ENCODE assay signal across 8 cellular contexts in genomic region chr4:109303141-109303499, GRCh38. TPM values are rescaled to one million over a fixed set of nuclear protein-coding genes. Genes with fewer than 3 reads are reported as not detected.
DNase-seq lines count a peak whose midpoint lies in the region; ATAC-seq and TF ChIP-seq lines count a peak whose summit lies in the region.

No MANE protein-coding gene starts in this region.

- no peaks in the 10 kb centered on the region for H3K9me3 Mint-ChIP-seq in activated T-cell treated with anti-CD3 and anti-CD28 coated beads, Interleukin-2, amount 50 U/mL, for 72 hours
- H3K9me3 Mint-ChIP-seq in MCF 10A (ENCODE audit: unreplicated experiment): no peaks in the 10 kb centered on the region
- H3K9me3 Mint-ChIP-seq in type B pancreatic cell: no peaks in the 10 kb centered on the region

- no TSS peak for BruUV-seq in MCF 10A (replicated peaks; lab: Mats Ljungman, UMichigan)

- H3K4me3 ChIP-seq in right lobe of liver: peak overlapping the region; percentile 38 to 51 (median 47)

- TF ChIP-seq POLR2A in right lobe of liver (IDR thresholded peaks at IDR 0.05): no peak

- no peaks in the 10 kb centered on the region for H3K9me3 ChIP-seq in right lobe of liver

- H3K4me1 Mint-ChIP-seq in activated T-cell treated with anti-CD3 and anti-CD28 coated beads, Interleukin-2, amount 50 U/mL, for 72 hours (ENCODE audit: low read depth): peaks cover 16% of the 10 kb centered on the region
- H3K4me1 Mint-ChIP-seq in MCF 10A (ENCODE audit: insufficient read depth, unreplicated experiment): peaks cover 6% of the 10 kb centered on the region
- peaks cover 4% of the 10 kb centered on the region for H3K4me1 Mint-ChIP-seq in type B pancreatic cell (ENCODE audit: unreplicated experiment)

- CTCF ChIA-PET in MCF 10A (lab: Yijun Ruan, JAX): interaction anchor here (1.3 kb wide), 1 partner anchor 469 kb away, joined by 3 read pairs; no protein-coding TSS in a partner anchor

- peaks cover 0 to 8% of the 10 kb centered on the region in 2 donors for H3K27me3 ChIP-seq in right lobe of liver

- H3K4me3 Mint-ChIP-seq in activated T-cell treated with anti-CD3 and anti-CD28 coated beads, Interleukin-2, amount 50 U/mL, for 72 hours: peak overlapping the region; percentile 84 to 90
- H3K4me3 Mint-ChIP-seq in MCF 10A (ENCODE audit: unreplicated experiment): peak overlapping the region; percentile 13
- peak overlapping the region; percentile 89 for H3K4me3 Mint-ChIP-seq in type B pancreatic cell

- peaks cover 0 to 15% (median 0%) of the 10 kb centered on the region in 4 donors for H3K4me1 ChIP-seq in right lobe of liver

- H3K36me3 Mint-ChIP-seq in activated T-cell treated with anti-CD3 and anti-CD28 coated beads, Interleukin-2, amount 50 U/mL, for 72 hours (ENCODE audit: insufficient read depth in 2 of 2): peaks cover 2% of the 10 kb centered on the region in 2 donors
- H3K36me3 Mint-ChIP-seq in MCF 10A (ENCODE audit: insufficient read depth, unreplicated experiment) (no peaks in the 10 kb centered on the region), type B pancreatic cell (no peaks in the 10 kb centered on the region)

- no peak for ATAC-seq in activated T-cell treated with anti-CD3 and anti-CD28 coated beads, Interleukin-2, amount 50 U/mL, for 72 hours (replicated peaks in 1 of 2)
- peak; percentile 38 to 49 (median 44) for ATAC-seq in right lobe of liver

- WGBS in right lobe of liver (ENCODE audit: insufficient coverage, low coverage, low lambda C conversion rate, missing lambda C conversion rate): 5% methylated on average over 8 of the region's 10 CpGs

- H3K27ac Mint-ChIP-seq in activated T-cell treated with anti-CD3 and anti-CD28 coated beads, Interleukin-2, amount 50 U/mL, for 72 hours: no peak overlapping the region
- no peak overlapping the region for H3K27ac Mint-ChIP-seq in MCF 10A (ENCODE audit: low read depth, unreplicated experiment)
- peak overlapping the region; percentile 52 for H3K27ac Mint-ChIP-seq in type B pancreatic cell

- DNase-seq in activated T-cell treated with anti-CD3 and anti-CD28 coated beads, Interleukin-2, amount 50 U/mL, for 72 hours: no peak
- no peak for DNase-seq in activated T-cell treated with anti-CD3 and anti-CD28 coated beads for 4 hours
- DNase-seq in MCF 10A (ENCODE audit: unreplicated experiment): no peak
- no peak for DNase-seq in right lobe of liver
- no peak for DNase-seq in type B pancreatic cell (ENCODE audit: extremely low spot score, unreplicated experiment)
- DNase-seq in GF-D8 (lab: John Stamatoyannopoulos, UW): no peak
- no peak for DNase-seq in NCI-H1092 treated with DMSO at 0.1 percent for 48 hours (lab: John Stamatoyannopoulos, UW)
- DNase-seq in stimulated activated CD4-positive, alpha-beta T cell treated with anti-CD3 and anti-CD28 coated beads, Interleukin-12 subunit alpha, Interleukin-12 subunit beta, amount 100 ng/mL, for 4 hours: no peak

- H3K36me3 ChIP-seq in right lobe of liver: no peaks in the 10 kb centered on the region

- peaks cover 64% of the 10 kb centered on the region for H3K27me3 Mint-ChIP-seq in activated T-cell treated with anti-CD3 and anti-CD28 coated beads, Interleukin-2, amount 50 U/mL, for 72 hours (ENCODE audit: low read depth)
- peaks cover 22% of the 10 kb centered on the region for H3K27me3 Mint-ChIP-seq in MCF 10A (ENCODE audit: insufficient read depth, unreplicated experiment)
- H3K27me3 Mint-ChIP-seq in type B pancreatic cell: peaks cover 68% of the 10 kb centered on the region

- intact Hi-C loops in MCF 10A (cut with micrococcal nuclease): no loop called here
- intact Hi-C loops in right lobe of liver (cut with DNase I): no loop called here

- H3K27ac ChIP-seq in right lobe of liver: no peak overlapping the region

- no peak for TF ChIP-seq CTCF in MCF 10A (IDR thresholded peaks at IDR 0.05; ENCODE audit: unreplicated experiment)
- TF ChIP-seq CTCF in right lobe of liver (IDR thresholded peaks at IDR 0.05): no peak
- no peak for TF ChIP-seq CTCF in type B pancreatic cell (conservative IDR thresholded peaks at IDR 0.05)

- POLR2A ChIA-PET in MCF 10A (lab: Yijun Ruan, JAX): interaction anchor here (0.5 to 0.6 kb wide), 2 partner anchors 651 to 1685 kb away, joined by 3 read pairs; no protein-coding TSS in a partner anchor

RNA-seq across cellular contexts. Expression of gene COL25A1, which starts 0.7 kb away (rescaled TPM):
- under 1 TPM; 0.05 to 0.14 TPM for total RNA-seq in activated T-cell treated with anti-CD3 and anti-CD28 coated beads, Interleukin-2, amount 50 U/mL, for 72 hours
- not detected in 2 replicates for total RNA-seq in MCF 10A (2022)
- 1 to 10 TPM in 3 of 6 experiments, under 1 TPM in 3; 0.06 to 4.8 (median 1.3) TPM for total RNA-seq in right lobe of liver
- total RNA-seq in type B pancreatic cell (ENCODE audit: low replicate concordance): 2.4 and 9.2 TPM in 2 replicates

Comparison
In these comparisons a context has a peak if more than half of its experiments do, and no peak if none do; other contexts are left out.
1. ATAC-seq: peak in right lobe of liver (4 of 4); none in activated T-cell treated with anti-CD3 and anti-CD28 coated beads, Interleukin-2, amount 50 U/mL, for 72 hours (0 of 2).
2. H3K4me3 Mint-ChIP-seq: peak in every context shown above with its lines; median percentile 89 in type B pancreatic cell; 87 in activated T-cell treated with anti-CD3 and anti-CD28 coated beads, Interleukin-2, amount 50 U/mL, for 72 hours; 13 in MCF 10A.